Comparison of ENCODE assay signal across 38 cellular contexts in genomic region chr9:4160284-4160683, GRCh38.
"Had no signal": no experiment of that assay in that cellular context is flagged by ENCODE, and none has a peak within 500 bp of the region (broad histone marks: within the 10 kb centered on the region; RNA-seq: fewer than 3 reads in every experiment).

No MANE protein-coding gene starts in this region.

- H3K9ac ChIP-seq: KMS-11 had no signal

- H3K9me3 ChIP-seq: ascending aorta had no signal

- H3K27ac Mint-ChIP-seq: activated CD8-positive, alpha-beta T cell treated with anti-CD3 and anti-CD28 coated beads for 36 hours; activated naive CD8-positive, alpha-beta T cell treated with anti-CD3 and anti-CD28 coated beads for 36 hours; activated T-cell treated with anti-CD3 and anti-CD28 coated beads, Interleukin-2, amount 50 U/mL, for 72 hours; activated T-helper 17 cell treated with anti-CD3 and anti-CD28 coated beads, Interleukin-2, amount 50 U/mL, for 72 hours had no signal

- H3K9me3 Mint-ChIP-seq: activated CD8-positive, alpha-beta T cell treated with anti-CD3 and anti-CD28 coated beads for 36 hours; activated naive CD8-positive, alpha-beta T cell treated with anti-CD3 and anti-CD28 coated beads for 36 hours; activated T-cell treated with anti-CD3 and anti-CD28 coated beads, Interleukin-2, amount 50 U/mL, for 72 hours; activated T-helper 17 cell treated with anti-CD3 and anti-CD28 coated beads, Interleukin-2, amount 50 U/mL, for 72 hours; central memory CD8-positive, alpha-beta T cell had no signal

- H3K4me3 Mint-ChIP-seq: activated CD8-positive, alpha-beta T cell treated with anti-CD3 and anti-CD28 coated beads for 36 hours; activated naive CD8-positive, alpha-beta T cell treated with anti-CD3 and anti-CD28 coated beads for 36 hours; activated T-cell treated with anti-CD3 and anti-CD28 coated beads, Interleukin-2, amount 50 U/mL, for 72 hours; activated T-helper 17 cell treated with anti-CD3 and anti-CD28 coated beads, Interleukin-2, amount 50 U/mL, for 72 hours; central memory CD8-positive, alpha-beta T cell had no signal

- H2AFZ ChIP-seq: PC-9 had no signal

- H3K27ac ChIP-seq: ascending aorta, cardiac muscle cell, KMS-11, PC-9, RWPE1, WERI-Rb-1 had no signal

- H3K36me3 Mint-ChIP-seq: activated naive CD8-positive, alpha-beta T cell treated with anti-CD3 and anti-CD28 coated beads for 36 hours had no signal

- DNase-seq: activated CD4-positive, alpha-beta T cell treated with anti-CD3 and anti-CD28 coated beads for 1 hour; activated CD4-positive, alpha-beta T cell treated with anti-CD3 and anti-CD28 coated beads for 48 hours; activated CD4-positive, CD25-positive, alpha-beta regulatory T cell; activated CD8-positive, alpha-beta T cell treated with anti-CD3 and anti-CD28 coated beads for 36 hours; activated effector memory CD4-positive, alpha-beta T cell treated with anti-CD3 and anti-CD28 coated beads, Interleukin-2, amount 50 U/mL, for 16 hours; activated naive CD4-positive, alpha-beta T cell; activated naive CD4-positive, alpha-beta T cell treated with anti-CD3 and anti-CD28 coated beads, Interleukin-2, amount 50 U/mL, for 16 hours; activated naive CD8-positive, alpha-beta T cell treated with anti-CD3 and anti-CD28 coated beads for 36 hours; activated T-cell treated with anti-CD3 and anti-CD28 coated beads, Interleukin-2, amount 50 U/mL, for 1 hour; activated T-cell treated with anti-CD3 and anti-CD28 coated beads, Interleukin-2, amount 50 U/mL, for 72 hours; amniotic stem cell; MM.1S; MV-4-11; NCI-H1092; NCI-H1417; NCI-H146; NCI-H187; NCI-H2029 treated with DMSO at 0.1 percent for 48 hours; NCI-H2107; NCI-H2171; NCI-H510A; NCI-H526; NCI-H748 treated with DMSO at 0.1 percent for 48 hours; NK-92 treated with Interleukin-12 subunit alpha and Interleukin-12 subunit beta, amount 100 ng/mL, for 24 hours; PC-9; SIG-M5; SW 1271; T-helper 1 cell; T-helper 2 cell; T-helper 9 cell; WERI-Rb-1 had no signal

- FAIRE-seq: RCC 7860 had no signal

- H3K4me2 ChIP-seq: KMS-11, PC-9 had no signal

- H3K4me1 Mint-ChIP-seq: activated naive CD8-positive, alpha-beta T cell treated with anti-CD3 and anti-CD28 coated beads for 36 hours; activated T-helper 17 cell treated with anti-CD3 and anti-CD28 coated beads, Interleukin-2, amount 50 U/mL, for 72 hours; central memory CD8-positive, alpha-beta T cell had no signal

- H3K27me3 ChIP-seq: ascending aorta, cardiac muscle cell had no signal

- H3K4me3 ChIP-seq: ascending aorta, cardiac muscle cell, PC-9 had no signal

- H3K27me3 Mint-ChIP-seq: activated naive CD8-positive, alpha-beta T cell treated with anti-CD3 and anti-CD28 coated beads for 36 hours had no signal

- H3K36me3 ChIP-seq: ascending aorta, cardiac muscle cell, WERI-Rb-1 had no signal

- H3K4me1 ChIP-seq: ascending aorta had no signal
